In the genomic region with DNA sequence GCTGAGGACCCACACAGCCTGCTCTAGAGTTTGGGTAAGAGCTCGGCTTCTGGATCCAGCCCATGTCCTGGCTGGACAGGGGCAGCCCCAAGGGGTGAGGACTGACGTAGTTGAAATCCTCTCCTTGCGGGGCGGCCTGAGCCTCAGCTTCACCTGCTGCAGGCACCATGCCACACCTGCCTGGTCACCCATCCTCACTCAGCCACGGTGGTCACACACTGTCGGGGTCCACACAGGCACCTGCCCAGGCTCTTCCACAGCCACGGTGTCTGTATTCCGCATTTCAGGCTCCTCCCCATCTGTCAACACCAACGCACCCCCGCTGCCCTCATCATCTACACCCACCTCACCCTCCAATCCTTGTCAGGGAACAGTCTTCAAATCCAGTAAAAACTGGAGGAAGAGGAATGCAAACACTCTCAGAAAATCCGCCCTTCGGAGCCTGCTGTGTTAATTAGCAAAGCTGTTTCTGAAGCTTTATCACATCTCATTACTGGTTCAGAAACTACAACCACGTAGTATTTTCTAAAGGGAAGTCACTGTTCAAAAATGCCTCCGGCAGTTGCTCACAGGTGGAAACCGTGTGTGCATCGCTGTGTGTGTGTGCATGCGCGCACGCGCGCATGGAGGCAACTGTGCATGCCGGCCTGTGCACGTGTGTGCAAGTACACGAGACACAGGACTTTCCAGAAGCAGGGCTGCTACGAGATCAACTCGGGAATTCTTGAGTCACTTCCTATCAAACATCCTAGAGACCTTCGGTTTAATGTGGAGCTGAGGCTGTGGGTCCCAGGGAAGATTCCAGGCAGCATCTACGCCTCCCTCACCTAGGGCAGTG, we compare ENCODE assay signal across 14 cellular contexts. TPM values are rescaled to one million over a fixed set of nuclear protein-coding genes. Genes with fewer than 3 reads are reported as not detected.
DNase-seq lines count a peak whose midpoint lies in the region; ATAC-seq lines count a peak whose summit lies in the region.
"Had no signal": no experiment of that assay in that cellular context is flagged by ENCODE, and none has a peak within 500 bp of the region (broad histone marks: within the 10 kb centered on the region; RNA-seq: fewer than 3 reads in every experiment).

No MANE protein-coding gene starts in this region.

- POLR2A ChIA-PET in activated CD4-positive, alpha-beta T cell treated with anti-CD3 and anti-CD28 coated beads for 36 hours (lab: Charles Lee): no interaction called here
- POLR2A ChIA-PET in activated CD4-positive, alpha-beta memory T cell treated with anti-CD3 and anti-CD28 coated beads for 36 hours (lab: Charles Lee): no interaction called here

- H3K9me3 Mint-ChIP-seq in activated CD4-positive, alpha-beta T cell treated with anti-CD3 and anti-CD28 coated beads for 36 hours (ENCODE audit: low read depth): no peaks in the 10 kb centered on the region
- no peaks in the 10 kb centered on the region for H3K9me3 Mint-ChIP-seq in activated CD4-positive, alpha-beta memory T cell treated with anti-CD3 and anti-CD28 coated beads for 36 hours
- H3K9me3 Mint-ChIP-seq: activated T-helper 17 cell treated with anti-CD3 and anti-CD28 coated beads, Interleukin-2, amount 50 U/mL, for 72 hours had no signal

- no peak for DNase-seq in activated CD4-positive, alpha-beta T cell treated with anti-CD3 and anti-CD28 coated beads for 36 hours
- DNase-seq in activated CD4-positive, alpha-beta T cell treated with anti-CD3 and anti-CD28 coated beads for 4 hours: no peak
- peak; percentile 7 for DNase-seq in activated CD4-positive, alpha-beta memory T cell treated with anti-CD3 and anti-CD28 coated beads for 36 hours
- peak; percentile 8 for DNase-seq in iPS-NIHi7 (ENCODE audit: extremely low spot score)
- DNase-seq in putamen (ENCODE audit: low spot score): peak; percentile 82
- DNase-seq in NOMO-1 treated with dmso at 0.1 percent for 144 hours (lab: John Stamatoyannopoulos, UW; ENCODE audit: unreplicated experiment): no peak
- no peak for DNase-seq in SW480 (ENCODE audit: low spot score)
- DNase-seq: Caco-2, heart right ventricle, left lung, occipital lobe had no signal

- peaks cover 41% of the 10 kb centered on the region for H3K36me3 Mint-ChIP-seq in activated CD4-positive, alpha-beta T cell treated with anti-CD3 and anti-CD28 coated beads for 36 hours (ENCODE audit: low read depth)
- peaks cover 18% of the 10 kb centered on the region for H3K36me3 Mint-ChIP-seq in activated CD4-positive, alpha-beta memory T cell treated with anti-CD3 and anti-CD28 coated beads for 36 hours

- H3K4me3 Mint-ChIP-seq in activated CD4-positive, alpha-beta T cell treated with anti-CD3 and anti-CD28 coated beads for 36 hours: no peak overlapping the region
- no peak overlapping the region for H3K4me3 Mint-ChIP-seq in activated CD4-positive, alpha-beta memory T cell treated with anti-CD3 and anti-CD28 coated beads for 36 hours
- H3K4me3 Mint-ChIP-seq: activated T-helper 17 cell treated with anti-CD3 and anti-CD28 coated beads, Interleukin-2, amount 50 U/mL, for 72 hours; WTC11 had no signal

- intact Hi-C loops in activated CD4-positive, alpha-beta T cell treated with anti-CD3 and anti-CD28 coated beads for 36 hours (cut with DNase I, micrococcal nuclease): no loop called here
- intact Hi-C loops in activated CD4-positive, alpha-beta memory T cell treated with anti-CD3 and anti-CD28 coated beads for 36 hours (cut with micrococcal nuclease): no loop called here

- CTCF ChIA-PET in activated CD4-positive, alpha-beta T cell treated with anti-CD3 and anti-CD28 coated beads for 36 hours (lab: Charles Lee): no interaction called here
- CTCF ChIA-PET in activated CD4-positive, alpha-beta memory T cell treated with anti-CD3 and anti-CD28 coated beads for 36 hours (lab: Charles Lee): interaction anchor here (0.7 kb wide), 1 partner anchor 46 kb away, joined by 3 read pairs; no protein-coding TSS in a partner anchor

- peaks cover 28% of the 10 kb centered on the region for H3K4me1 Mint-ChIP-seq in activated CD4-positive, alpha-beta T cell treated with anti-CD3 and anti-CD28 coated beads for 36 hours
- no peaks in the 10 kb centered on the region for H3K4me1 Mint-ChIP-seq in activated CD4-positive, alpha-beta memory T cell treated with anti-CD3 and anti-CD28 coated beads for 36 hours (ENCODE audit: low read depth)
- H3K4me1 Mint-ChIP-seq: activated T-helper 17 cell treated with anti-CD3 and anti-CD28 coated beads, Interleukin-2, amount 50 U/mL, for 72 hours had no signal

- peak overlapping the region; percentile 62 for H3K27ac Mint-ChIP-seq in activated CD4-positive, alpha-beta T cell treated with anti-CD3 and anti-CD28 coated beads for 36 hours
- H3K27ac Mint-ChIP-seq in activated CD4-positive, alpha-beta memory T cell treated with anti-CD3 and anti-CD28 coated beads for 36 hours: no peak overlapping the region
- H3K27ac Mint-ChIP-seq: activated T-helper 17 cell treated with anti-CD3 and anti-CD28 coated beads, Interleukin-2, amount 50 U/mL, for 72 hours; WTC11 had no signal

- ATAC-seq in activated CD4-positive, alpha-beta T cell treated with anti-CD3 and anti-CD28 coated beads for 36 hours: no peak
- no peak for ATAC-seq in GM21737 (IDR thresholded peaks at IDR 0.05; ENCODE audit: unreplicated experiment)
- ATAC-seq: activated T-helper 17 cell treated with anti-CD3 and anti-CD28 coated beads, Interleukin-2, amount 50 U/mL, for 72 hours; WTC11 had no signal

- no peaks in the 10 kb centered on the region for H3K27me3 Mint-ChIP-seq in activated CD4-positive, alpha-beta T cell treated with anti-CD3 and anti-CD28 coated beads for 36 hours
- no peaks in the 10 kb centered on the region for H3K27me3 Mint-ChIP-seq in activated CD4-positive, alpha-beta memory T cell treated with anti-CD3 and anti-CD28 coated beads for 36 hours
- H3K27me3 Mint-ChIP-seq: activated T-helper 17 cell treated with anti-CD3 and anti-CD28 coated beads, Interleukin-2, amount 50 U/mL, for 72 hours had no signal

RNA-seq across cellular contexts. Expression of gene SLC66A2, which starts 38.2 kb away (rescaled TPM):
- total RNA-seq in activated CD4-positive, alpha-beta T cell treated with anti-CD3 and anti-CD28 coated beads for 36 hours: 10 to 100 TPM; 23.4 to 28.5 TPM
- total RNA-seq in activated CD4-positive, alpha-beta memory T cell treated with anti-CD3 and anti-CD28 coated beads for 36 hours: 10 to 100 TPM; 27.2 to 29.5 TPM

RNA-seq across cellular contexts. Expression of gene HSBP1L1, which starts 51.2 kb away (rescaled TPM):
- total RNA-seq in activated CD4-positive, alpha-beta T cell treated with anti-CD3 and anti-CD28 coated beads for 36 hours: 10 to 100 TPM; 14.4 to 16.9 TPM
- 1 to 10 TPM; 8.5 to 8.8 TPM for total RNA-seq in activated CD4-positive, alpha-beta memory T cell treated with anti-CD3 and anti-CD28 coated beads for 36 hours

Comparison
In these comparisons a context has a peak if more than half of its experiments do, and no peak if none do; other contexts are left out.
1. DNase-seq: peak in activated CD4-positive, alpha-beta memory T cell treated with anti-CD3 and anti-CD28 coated beads for 36 hours (single experiment), iPS-NIHi7 (single experiment) and putamen (single experiment); none in activated CD4-positive, alpha-beta T cell treated with anti-CD3 and anti-CD28 coated beads for 36 hours (single experiment), activated CD4-positive, alpha-beta T cell treated with anti-CD3 and anti-CD28 coated beads for 4 hours (0 of 2), NOMO-1 treated with dmso at 0.1 percent for 144 hours (single experiment) and SW480 (single experiment).